ENCODE assay signal across 10 cellular contexts in genomic region chr9:103798620-103799019, GRCh38.
A peak's percentile ranks its signal among the peaks of the same experiment; 100 is the strongest.
DNase-seq lines count a peak whose midpoint lies in the region; ATAC-seq, FAIRE-seq and TF ChIP-seq lines count a peak whose summit lies in the region.
"Had no signal": no experiment of that assay in that cellular context is flagged by ENCODE, and none has a peak within 500 bp of the region (broad histone marks: within the 10 kb centered on the region; RNA-seq: fewer than 3 reads in every experiment).

No MANE protein-coding gene starts in this region.

- H2BK20ac ChIP-seq in H9 (ENCODE audit: low read depth, low read length, poor library complexity, severe bottlenecking), result no peak overlapping the region

- POLR2A ChIA-PET in OCI-LY7 (lab: Charles Lee), result interaction anchor here (0.7 kb wide), 1 partner anchor 13 kb away, joined by 3 read pairs; no protein-coding TSS in a partner anchor

- H3K9ac ChIP-seq in mesendoderm (ENCODE audit: low read length) (no peak overlapping the region), H9 (ENCODE audit: extremely low read depth, insufficient read length, low read length) (no peak overlapping the region)

- no peak overlapping the region for H2BK12ac ChIP-seq in H9 (ENCODE audit: insufficient read length, low read depth, low read length)

- no peak overlapping the region for H4K5ac ChIP-seq in mesendoderm (ENCODE audit: low read length)
- no peak overlapping the region for H4K5ac ChIP-seq in H9 (ENCODE audit: insufficient read length, low read depth, low read length)

- peak overlapping the region; percentile 64 for H3K27ac Mint-ChIP-seq in Calu3 (ENCODE audit: unreplicated experiment)
- H3K27ac Mint-ChIP-seq in H9, result no peak overlapping the region; a peak in 1 of 7 replicates
- H3K27ac Mint-ChIP-seq: activated naive CD4-positive, alpha-beta T cell treated with anti-CD3 and anti-CD28 coated beads, Interleukin-2, amount 50 U/mL, for 24 hours had no signal

- FAIRE-seq in GM19239 (lab: Jason Lieb, UNC), result peak; percentile 61

- H2BK5ac ChIP-seq in mesendoderm (ENCODE audit: low read length) (no peak overlapping the region), H9 (ENCODE audit: insufficient read length, low read length) (no peak overlapping the region)

- H3K36me3 ChIP-seq in mesendoderm (ENCODE audit: control insufficient read depth, insufficient read depth, low read length) (no peaks in the 10 kb centered on the region), OCI-LY7 (ENCODE audit: insufficient read depth, low read length) (no peaks in the 10 kb centered on the region)

- H3K4me1 Mint-ChIP-seq in Calu3 (ENCODE audit: low read depth, unreplicated experiment) (no peaks in the 10 kb centered on the region), H9 (peaks cover 7 to 10% of the 10 kb centered on the region in 2 experiments; a peak in 3 of 4 replicates)

- H3K23ac ChIP-seq in mesendoderm (ENCODE audit: low read length) (no peak overlapping the region), H9 (ENCODE audit: insufficient read length, low read depth, low read length) (no peak overlapping the region)

- no peaks in the 10 kb centered on the region for H3K27me3 Mint-ChIP-seq in Calu3 (ENCODE audit: unreplicated experiment)
- no peaks in the 10 kb centered on the region for H3K27me3 Mint-ChIP-seq in H9 (ENCODE audit: low read depth)
- H3K27me3 Mint-ChIP-seq: activated naive CD4-positive, alpha-beta T cell treated with anti-CD3 and anti-CD28 coated beads, Interleukin-2, amount 50 U/mL, for 24 hours had no signal

- ATAC-seq in HG03108 (IDR thresholded peaks at IDR 0.05; ENCODE audit: unreplicated experiment), result peak; percentile 100

- DNase-seq in Calu3 (peak; percentile 4), GM19239 (ENCODE audit: insufficient read length, low spot score) (peak; percentile 2), RPMI7951 (ENCODE audit: low read depth) (peak; percentile 10), mesendoderm (peak; percentile 30), OCI-LY7 (ENCODE audit: low spot score) (no peak), H9 (no peak), occipital lobe (lab: John Stamatoyannopoulos, UW) (no peak)

- H4K91ac ChIP-seq in H9 (ENCODE audit: insufficient read length, low read depth, low read length), result no peak overlapping the region

- H2BK120ac ChIP-seq in mesendoderm (ENCODE audit: low read depth, low read length) (no peak overlapping the region), H9 (ENCODE audit: low read depth, low read length, poor library complexity, severe bottlenecking) (no peak overlapping the region)

- H3K36me3 Mint-ChIP-seq in Calu3 (ENCODE audit: insufficient read depth, unreplicated experiment) (no peaks in the 10 kb centered on the region), H9 (ENCODE audit: insufficient read depth in 1 of 3, low read depth in 3 of 3) (no peaks in the 10 kb centered on the region)
- H3K36me3 Mint-ChIP-seq: activated naive CD4-positive, alpha-beta T cell treated with anti-CD3 and anti-CD28 coated beads, Interleukin-2, amount 50 U/mL, for 24 hours had no signal

- H2AFZ ChIP-seq in OCI-LY7 (ENCODE audit: low read length), result no peak overlapping the region
- H2AFZ ChIP-seq in H9 (ENCODE audit: low read length), result no peak overlapping the region

- no peak overlapping the region for H3K4me2 ChIP-seq in mesendoderm (ENCODE audit: low read length)
- H3K4me2 ChIP-seq in OCI-LY7 (ENCODE audit: low read length), result no peak overlapping the region
- H3K4me2 ChIP-seq in H9 (ENCODE audit: insufficient read depth, insufficient read length, low read length), result no peak overlapping the region

- no peaks in the 10 kb centered on the region for H3K9me3 ChIP-seq in OCI-LY7 (ENCODE audit: low read length)
- no peaks in the 10 kb centered on the region for H3K9me3 ChIP-seq in H9 (ENCODE audit: control insufficient read depth, low read depth, low read length)

- H3K4me3 Mint-ChIP-seq in Calu3 (ENCODE audit: low read depth, unreplicated experiment) (peak overlapping the region; percentile 30), H9 (no peak overlapping the region)
- H3K4me3 Mint-ChIP-seq: activated naive CD4-positive, alpha-beta T cell treated with anti-CD3 and anti-CD28 coated beads, Interleukin-2, amount 50 U/mL, for 24 hours had no signal

- no peak overlapping the region for H3K14ac ChIP-seq in H9 (ENCODE audit: insufficient read depth, low read length)

- H3K4me1 ChIP-seq in mesendoderm (ENCODE audit: control insufficient read depth, low read depth, low read length) (no peaks in the 10 kb centered on the region), OCI-LY7 (ENCODE audit: insufficient read depth, low read length, poor library complexity, severe bottlenecking) (no peaks in the 10 kb centered on the region), H9 (ENCODE audit: insufficient read depth, low read length) (no peaks in the 10 kb centered on the region)

- no peaks in the 10 kb centered on the region for H3K9me3 Mint-ChIP-seq in Calu3 (ENCODE audit: low read depth, unreplicated experiment)
- H3K9me3 Mint-ChIP-seq in H9, result no peaks in the 10 kb centered on the region
- H3K9me3 Mint-ChIP-seq: activated naive CD4-positive, alpha-beta T cell treated with anti-CD3 and anti-CD28 coated beads, Interleukin-2, amount 50 U/mL, for 24 hours had no signal

- H3K56ac ChIP-seq in mesendoderm (ENCODE audit: low read length) (no peak overlapping the region), H9 (ENCODE audit: insufficient read length, low read depth, low read length) (no peak overlapping the region)

- H3K4me3 ChIP-seq in mesendoderm (ENCODE audit: low read length) (no peak overlapping the region), OCI-LY7 (ENCODE audit: low read depth, low read length, poor library complexity, severe bottlenecking) (no peak overlapping the region)
- H3K4me3 ChIP-seq: skin epidermis had no signal

- BruUV-seq in Calu3 (replicated peaks; lab: Mats Ljungman, UMichigan) (no TSS peak), OCI-LY7 (replicated peaks; lab: Mats Ljungman, UMichigan) (no TSS peak)

- H3K79me1 ChIP-seq in mesendoderm (ENCODE audit: low read length), result no peaks in the 10 kb centered on the region
- no peaks in the 10 kb centered on the region for H3K79me1 ChIP-seq in H9 (ENCODE audit: insufficient read depth, low read depth, low read length, poor library complexity, severe bottlenecking)

- H3T11ph ChIP-seq in H9 (ENCODE audit: low read length), result no peak overlapping the region

- no peaks in the 10 kb centered on the region for H3K9me2 ChIP-seq in OCI-LY7 (ENCODE audit: insufficient read depth, low read length)

- H3K18ac ChIP-seq in mesendoderm (ENCODE audit: low read length), result no peak overlapping the region
- H3K18ac ChIP-seq in H9 (ENCODE audit: insufficient read length, low read depth, low read length), result no peak overlapping the region

- no peak overlapping the region for H3K27ac ChIP-seq in mesendoderm (ENCODE audit: low read depth, low read length)
- H3K27ac ChIP-seq in OCI-LY7 (ENCODE audit: low read depth, low read length, poor library complexity, severe bottlenecking), result no peak overlapping the region
- H3K27ac ChIP-seq in H9 (ENCODE audit: insufficient read length, low read depth, low read length), result no peak overlapping the region
- H3K27ac ChIP-seq: skin epidermis had no signal

- no peak overlapping the region for H2BK15ac ChIP-seq in mesendoderm (replicated peaks; ENCODE audit: low read depth)
- H2BK15ac ChIP-seq in H9 (ENCODE audit: low read depth, low read length), result no peak overlapping the region

- H2AK5ac ChIP-seq in mesendoderm (ENCODE audit: low read length) (no peak overlapping the region), H9 (ENCODE audit: insufficient read length, low read length) (no peak overlapping the region)

- H4K20me1 ChIP-seq in OCI-LY7 (ENCODE audit: insufficient read depth, low read length) (no peaks in the 10 kb centered on the region), H9 (ENCODE audit: control insufficient read depth, insufficient read depth, insufficient read length) (no peaks in the 10 kb centered on the region)

- WGBS in mesendoderm (ENCODE audit: extremely low coverage, insufficient coverage, low lambda C conversion rate), result no CpG with 5 or more reads among the region's 1 CpG
- WGBS in H9 (ENCODE audit: extremely low coverage, insufficient read length, low lambda C conversion rate), result no CpG with 5 or more reads among the region's 1 CpG

- H4K8ac ChIP-seq in mesendoderm (ENCODE audit: low read depth, low read length), result no peak overlapping the region
- no peak overlapping the region for H4K8ac ChIP-seq in H9 (replicated peaks; ENCODE audit: insufficient read length, low read depth, low read length)

- no peaks in the 10 kb centered on the region for H3K23me2 ChIP-seq in H9 (ENCODE audit: insufficient read length, low read depth, low read length, poor library complexity, severe bottlenecking)

- TF ChIP-seq CTCF in Calu3 (IDR thresholded peaks at IDR 0.05; ENCODE audit: unreplicated experiment) (no peak), OCI-LY7 (conservative IDR thresholded peaks at IDR 0.05; ENCODE audit: low read length) (no peak), H9 (conservative IDR thresholded peaks at IDR 0.05) (no peak)

- H3K27me3 ChIP-seq in mesendoderm (ENCODE audit: insufficient read depth, low read length, poor library complexity) (no peaks in the 10 kb centered on the region), H9 (ENCODE audit: insufficient read depth, low read length) (no peaks in the 10 kb centered on the region)

- H3K79me2 ChIP-seq in mesendoderm (ENCODE audit: control insufficient read depth, insufficient read depth, low read length) (no peaks in the 10 kb centered on the region), OCI-LY7 (ENCODE audit: insufficient read depth, low read depth, low read length) (no peaks in the 10 kb centered on the region), H9 (ENCODE audit: insufficient read depth, low read length) (no peaks in the 10 kb centered on the region)

- CTCF ChIA-PET in Calu3 (lab: Charles Lee) (no interaction called here), OCI-LY7 (lab: Charles Lee; ENCODE audit: unreplicated experiment) (no interaction called here)

- intact Hi-C loops in Calu3 (cut with micrococcal nuclease; ENCODE audit: unreplicated experiment) (no loop called here), OCI-LY7 (cut with micrococcal nuclease; ENCODE audit: unreplicated experiment) (no loop called here)

- H3K4ac ChIP-seq in mesendoderm (ENCODE audit: low read depth, low read length), result no peak overlapping the region
- no peak overlapping the region for H3K4ac ChIP-seq in H9 (ENCODE audit: low read depth, low read length)

Comparison
In these comparisons a context has a peak if more than half of its experiments do, and no peak if none do; other contexts are left out.
1. DNase-seq: peak in Calu3 (single experiment), GM19239 (single experiment), RPMI7951 (single experiment) and mesendoderm (single experiment); none in OCI-LY7 (single experiment), H9 (single experiment) and occipital lobe (single experiment).